Comparison of ENCODE assay signal across 1 cellular context in the genomic region with DNA sequence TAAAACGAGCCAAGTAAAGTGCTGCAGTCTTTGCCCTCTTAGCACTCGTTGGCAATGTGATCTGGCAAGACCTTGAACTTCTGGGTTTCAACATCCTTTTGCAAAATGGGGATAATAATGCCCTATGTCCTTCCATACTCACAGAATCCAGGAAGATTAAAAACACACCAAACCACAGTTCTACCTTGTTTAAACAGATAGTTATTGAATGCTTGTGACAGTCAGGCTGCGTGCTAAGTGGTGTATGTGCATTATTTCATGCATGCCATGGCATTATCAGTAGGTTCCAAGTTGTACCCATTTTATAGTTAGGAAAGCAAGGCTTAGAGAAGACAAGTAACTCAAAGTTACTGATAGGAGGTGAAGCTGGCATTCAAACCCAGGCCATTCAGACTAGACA.
A peak's percentile ranks its signal among the peaks of the same experiment; 100 is the strongest.
TF ChIP-seq lines count a peak whose summit lies in the region.

No MANE protein-coding gene starts in this region.

TF ChIP-seq in HepG2, 621 proteins besides CTCF, POLR2A, EP300 and RAD21 (continued from another document and continues in another):
- TF ChIP-seq, protein P1, sequence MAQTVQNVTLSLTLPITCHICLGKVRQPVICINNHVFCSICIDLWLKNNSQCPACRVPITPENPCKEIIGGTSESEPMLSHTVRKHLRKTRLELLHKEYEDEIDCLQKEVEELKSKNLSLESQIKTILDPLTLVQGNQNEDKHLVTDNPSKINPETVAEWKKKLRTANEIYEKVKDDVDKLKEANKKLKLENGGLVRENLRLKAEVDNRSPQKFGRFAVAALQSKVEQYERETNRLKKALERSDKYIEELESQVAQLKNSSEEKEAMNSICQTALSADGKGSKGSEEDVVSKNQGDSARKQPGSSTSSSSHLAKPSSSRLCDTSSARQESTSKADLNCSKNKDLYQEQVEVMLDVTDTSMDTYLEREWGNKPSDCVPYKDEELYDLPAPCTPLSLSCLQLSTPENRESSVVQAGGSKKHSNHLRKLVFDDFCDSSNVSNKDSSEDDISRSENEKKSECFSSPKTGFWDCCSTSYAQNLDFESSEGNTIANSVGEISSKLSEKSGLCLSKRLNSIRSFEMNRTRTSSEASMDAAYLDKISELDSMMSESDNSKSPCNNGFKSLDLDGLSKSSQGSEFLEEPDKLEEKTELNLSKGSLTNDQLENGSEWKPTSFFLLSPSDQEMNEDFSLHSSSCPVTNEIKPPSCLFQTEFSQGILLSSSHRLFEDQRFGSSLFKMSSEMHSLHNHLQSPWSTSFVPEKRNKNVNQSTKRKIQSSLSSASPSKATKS (CRISPR knock-in tag; IDR thresholded peaks at IDR 0.05), result no peak
- TF ChIP-seq PLRG1 (conservative IDR thresholded peaks at IDR 0.05) (no peak), IKZF4 (CRISPR knock-in tag; IDR thresholded peaks at IDR 0.05; ENCODE audit: borderline replicate concordance, low read depth, not compliant biosample characterization) (no peak), REPIN1 (CRISPR knock-in tag; IDR thresholded peaks at IDR 0.05; ENCODE audit: borderline replicate concordance, low read depth) (peak; percentile 57; the same call in 1 of the 2 replicates), SOX13 (IDR thresholded peaks at IDR 0.05) (no peak), SOX13 (CRISPR knock-in tag; conservative IDR thresholded peaks at IDR 0.05 in 1 of 2, IDR thresholded peaks at IDR 0.05 in 1 of 2) (peak in 1 of 2 experiments; percentile 60; a peak in 2 of 4 replicates), ZNF766 (CRISPR knock-in tag; IDR thresholded peaks at IDR 0.05; ENCODE audit: borderline replicate concordance) (no peak), NFIC (IDR thresholded peaks at IDR 0.05; ENCODE audit: low read length) (no peak), ZNF891 (CRISPR knock-in tag; IDR thresholded peaks at IDR 0.05) (no peak), ZNF205 (CRISPR knock-in tag; IDR thresholded peaks at IDR 0.05) (no peak), CEBPB (IDR thresholded peaks at IDR 0.05; ENCODE audit: borderline replicate concordance, low read depth, low read length) (peak; percentile 33; the same call in 1 of the 2 replicates), SMARCC2 (IDR thresholded peaks at IDR 0.05) (no peak), MED1 (CRISPR knock-in tag; IDR thresholded peaks at IDR 0.05) (peak; percentile 30; the same call in 1 of the 2 replicates), NBN (conservative IDR thresholded peaks at IDR 0.05) (no peak), ELF3 (CRISPR knock-in tag; IDR thresholded peaks at IDR 0.05) (0 out of 2 replicates have a peak, but pooled peaks have one; percentile 22), KLF12 (CRISPR knock-in tag; IDR thresholded peaks at IDR 0.05; ENCODE audit: borderline replicate concordance) (no peak)
- TF ChIP-seq, protein P2, sequence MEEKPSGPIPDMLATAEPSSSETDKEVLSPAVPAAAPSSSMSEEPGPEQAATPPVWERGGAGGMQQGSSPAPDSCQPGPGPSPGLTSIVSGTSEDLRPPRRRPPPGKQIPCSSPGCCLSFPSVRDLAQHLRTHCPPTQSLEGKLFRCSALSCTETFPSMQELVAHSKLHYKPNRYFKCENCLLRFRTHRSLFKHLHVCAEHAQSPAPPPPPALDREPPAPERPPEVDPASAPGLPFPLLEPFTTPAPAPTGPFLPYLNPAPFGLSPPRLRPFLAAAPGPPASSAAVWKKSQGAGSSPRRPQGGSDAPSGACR (CRISPR knock-in tag; IDR thresholded peaks at IDR 0.05), result no peak
- TF ChIP-seq, protein P3, sequence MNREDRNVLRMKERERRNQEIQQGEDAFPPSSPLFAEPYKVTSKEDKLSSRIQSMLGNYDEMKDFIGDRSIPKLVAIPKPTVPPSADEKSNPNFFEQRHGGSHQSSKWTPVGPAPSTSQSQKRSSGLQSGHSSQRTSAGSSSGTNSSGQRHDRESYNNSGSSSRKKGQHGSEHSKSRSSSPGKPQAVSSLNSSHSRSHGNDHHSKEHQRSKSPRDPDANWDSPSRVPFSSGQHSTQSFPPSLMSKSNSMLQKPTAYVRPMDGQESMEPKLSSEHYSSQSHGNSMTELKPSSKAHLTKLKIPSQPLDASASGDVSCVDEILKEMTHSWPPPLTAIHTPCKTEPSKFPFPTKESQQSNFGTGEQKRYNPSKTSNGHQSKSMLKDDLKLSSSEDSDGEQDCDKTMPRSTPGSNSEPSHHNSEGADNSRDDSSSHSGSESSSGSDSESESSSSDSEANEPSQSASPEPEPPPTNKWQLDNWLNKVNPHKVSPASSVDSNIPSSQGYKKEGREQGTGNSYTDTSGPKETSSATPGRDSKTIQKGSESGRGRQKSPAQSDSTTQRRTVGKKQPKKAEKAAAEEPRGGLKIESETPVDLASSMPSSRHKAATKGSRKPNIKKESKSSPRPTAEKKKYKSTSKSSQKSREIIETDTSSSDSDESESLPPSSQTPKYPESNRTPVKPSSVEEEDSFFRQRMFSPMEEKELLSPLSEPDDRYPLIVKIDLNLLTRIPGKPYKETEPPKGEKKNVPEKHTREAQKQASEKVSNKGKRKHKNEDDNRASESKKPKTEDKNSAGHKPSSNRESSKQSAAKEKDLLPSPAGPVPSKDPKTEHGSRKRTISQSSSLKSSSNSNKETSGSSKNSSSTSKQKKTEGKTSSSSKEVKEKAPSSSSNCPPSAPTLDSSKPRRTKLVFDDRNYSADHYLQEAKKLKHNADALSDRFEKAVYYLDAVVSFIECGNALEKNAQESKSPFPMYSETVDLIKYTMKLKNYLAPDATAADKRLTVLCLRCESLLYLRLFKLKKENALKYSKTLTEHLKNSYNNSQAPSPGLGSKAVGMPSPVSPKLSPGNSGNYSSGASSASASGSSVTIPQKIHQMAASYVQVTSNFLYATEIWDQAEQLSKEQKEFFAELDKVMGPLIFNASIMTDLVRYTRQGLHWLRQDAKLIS (CRISPR knock-in tag; IDR thresholded peaks at IDR 0.05), result no peak
- TF ChIP-seq, protein P4, sequence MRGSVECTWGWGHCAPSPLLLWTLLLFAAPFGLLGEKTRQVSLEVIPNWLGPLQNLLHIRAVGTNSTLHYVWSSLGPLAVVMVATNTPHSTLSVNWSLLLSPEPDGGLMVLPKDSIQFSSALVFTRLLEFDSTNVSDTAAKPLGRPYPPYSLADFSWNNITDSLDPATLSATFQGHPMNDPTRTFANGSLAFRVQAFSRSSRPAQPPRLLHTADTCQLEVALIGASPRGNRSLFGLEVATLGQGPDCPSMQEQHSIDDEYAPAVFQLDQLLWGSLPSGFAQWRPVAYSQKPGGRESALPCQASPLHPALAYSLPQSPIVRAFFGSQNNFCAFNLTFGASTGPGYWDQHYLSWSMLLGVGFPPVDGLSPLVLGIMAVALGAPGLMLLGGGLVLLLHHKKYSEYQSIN (CRISPR knock-in tag; IDR thresholded peaks at IDR 0.05; ENCODE audit: borderline replicate concordance), result no peak
- TF ChIP-seq, protein P5, sequence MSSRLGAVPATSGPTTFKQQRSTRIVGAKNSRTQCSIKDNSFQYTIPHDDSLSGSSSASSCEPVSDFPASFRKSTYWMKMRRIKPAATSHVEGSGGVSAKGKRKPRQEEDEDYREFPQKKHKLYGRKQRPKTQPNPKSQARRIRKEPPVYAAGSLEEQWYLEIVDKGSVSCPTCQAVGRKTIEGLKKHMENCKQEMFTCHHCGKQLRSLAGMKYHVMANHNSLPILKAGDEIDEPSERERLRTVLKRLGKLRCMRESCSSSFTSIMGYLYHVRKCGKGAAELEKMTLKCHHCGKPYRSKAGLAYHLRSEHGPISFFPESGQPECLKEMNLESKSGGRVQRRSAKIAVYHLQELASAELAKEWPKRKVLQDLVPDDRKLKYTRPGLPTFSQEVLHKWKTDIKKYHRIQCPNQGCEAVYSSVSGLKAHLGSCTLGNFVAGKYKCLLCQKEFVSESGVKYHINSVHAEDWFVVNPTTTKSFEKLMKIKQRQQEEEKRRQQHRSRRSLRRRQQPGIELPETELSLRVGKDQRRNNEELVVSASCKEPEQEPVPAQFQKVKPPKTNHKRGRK (CRISPR knock-in tag; IDR thresholded peaks at IDR 0.05), result no peak
- TF ChIP-seq, protein P6, sequence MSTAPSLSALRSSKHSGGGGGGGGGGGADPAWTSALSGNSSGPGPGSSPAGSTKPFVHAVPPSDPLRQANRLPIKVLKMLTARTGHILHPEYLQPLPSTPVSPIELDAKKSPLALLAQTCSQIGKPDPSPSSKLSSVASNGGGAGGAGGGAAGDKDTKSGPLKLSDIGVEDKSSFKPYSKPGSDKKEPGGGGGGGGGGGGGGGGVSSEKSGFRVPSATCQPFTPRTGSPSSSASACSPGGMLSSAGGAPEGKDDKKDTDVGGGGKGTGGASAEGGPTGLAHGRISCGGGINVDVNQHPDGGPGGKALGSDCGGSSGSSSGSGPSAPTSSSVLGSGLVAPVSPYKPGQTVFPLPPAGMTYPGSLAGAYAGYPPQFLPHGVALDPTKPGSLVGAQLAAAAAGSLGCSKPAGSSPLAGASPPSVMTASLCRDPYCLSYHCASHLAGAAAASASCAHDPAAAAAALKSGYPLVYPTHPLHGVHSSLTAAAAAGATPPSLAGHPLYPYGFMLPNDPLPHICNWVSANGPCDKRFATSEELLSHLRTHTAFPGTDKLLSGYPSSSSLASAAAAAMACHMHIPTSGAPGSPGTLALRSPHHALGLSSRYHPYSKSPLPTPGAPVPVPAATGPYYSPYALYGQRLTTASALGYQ (CRISPR knock-in tag; IDR thresholded peaks at IDR 0.05), result no peak
- TF ChIP-seq, protein P7, sequence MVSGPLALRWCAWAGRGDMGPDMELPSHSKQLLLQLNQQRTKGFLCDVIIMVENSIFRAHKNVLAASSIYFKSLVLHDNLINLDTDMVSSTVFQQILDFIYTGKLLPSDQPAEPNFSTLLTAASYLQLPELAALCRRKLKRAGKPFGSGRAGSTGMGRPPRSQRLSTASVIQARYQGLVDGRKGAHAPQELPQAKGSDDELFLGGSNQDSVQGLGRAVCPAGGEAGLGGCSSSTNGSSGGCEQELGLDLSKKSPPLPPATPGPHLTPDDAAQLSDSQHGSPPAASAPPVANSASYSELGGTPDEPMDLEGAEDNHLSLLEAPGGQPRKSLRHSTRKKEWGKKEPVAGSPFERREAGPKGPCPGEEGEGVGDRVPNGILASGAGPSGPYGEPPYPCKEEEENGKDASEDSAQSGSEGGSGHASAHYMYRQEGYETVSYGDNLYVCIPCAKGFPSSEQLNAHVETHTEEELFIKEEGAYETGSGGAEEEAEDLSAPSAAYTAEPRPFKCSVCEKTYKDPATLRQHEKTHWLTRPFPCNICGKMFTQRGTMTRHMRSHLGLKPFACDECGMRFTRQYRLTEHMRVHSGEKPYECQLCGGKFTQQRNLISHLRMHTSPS (CRISPR knock-in tag; IDR thresholded peaks at IDR 0.05; ENCODE audit: low read depth), result no peak
- TF ChIP-seq, protein P8, sequence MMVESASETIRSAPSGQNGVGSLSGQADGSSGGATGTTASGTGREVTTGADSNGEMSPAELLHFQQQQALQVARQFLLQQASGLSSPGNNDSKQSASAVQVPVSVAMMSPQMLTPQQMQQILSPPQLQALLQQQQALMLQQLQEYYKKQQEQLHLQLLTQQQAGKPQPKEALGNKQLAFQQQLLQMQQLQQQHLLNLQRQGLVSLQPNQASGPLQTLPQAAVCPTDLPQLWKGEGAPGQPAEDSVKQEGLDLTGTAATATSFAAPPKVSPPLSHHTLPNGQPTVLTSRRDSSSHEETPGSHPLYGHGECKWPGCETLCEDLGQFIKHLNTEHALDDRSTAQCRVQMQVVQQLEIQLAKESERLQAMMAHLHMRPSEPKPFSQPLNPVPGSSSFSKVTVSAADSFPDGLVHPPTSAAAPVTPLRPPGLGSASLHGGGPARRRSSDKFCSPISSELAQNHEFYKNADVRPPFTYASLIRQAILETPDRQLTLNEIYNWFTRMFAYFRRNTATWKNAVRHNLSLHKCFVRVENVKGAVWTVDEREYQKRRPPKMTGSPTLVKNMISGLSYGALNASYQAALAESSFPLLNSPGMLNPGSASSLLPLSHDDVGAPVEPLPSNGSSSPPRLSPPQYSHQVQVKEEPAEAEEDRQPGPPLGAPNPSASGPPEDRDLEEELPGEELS (CRISPR knock-in tag; IDR thresholded peaks at IDR 0.05), result no peak
- TF ChIP-seq, protein P9, sequence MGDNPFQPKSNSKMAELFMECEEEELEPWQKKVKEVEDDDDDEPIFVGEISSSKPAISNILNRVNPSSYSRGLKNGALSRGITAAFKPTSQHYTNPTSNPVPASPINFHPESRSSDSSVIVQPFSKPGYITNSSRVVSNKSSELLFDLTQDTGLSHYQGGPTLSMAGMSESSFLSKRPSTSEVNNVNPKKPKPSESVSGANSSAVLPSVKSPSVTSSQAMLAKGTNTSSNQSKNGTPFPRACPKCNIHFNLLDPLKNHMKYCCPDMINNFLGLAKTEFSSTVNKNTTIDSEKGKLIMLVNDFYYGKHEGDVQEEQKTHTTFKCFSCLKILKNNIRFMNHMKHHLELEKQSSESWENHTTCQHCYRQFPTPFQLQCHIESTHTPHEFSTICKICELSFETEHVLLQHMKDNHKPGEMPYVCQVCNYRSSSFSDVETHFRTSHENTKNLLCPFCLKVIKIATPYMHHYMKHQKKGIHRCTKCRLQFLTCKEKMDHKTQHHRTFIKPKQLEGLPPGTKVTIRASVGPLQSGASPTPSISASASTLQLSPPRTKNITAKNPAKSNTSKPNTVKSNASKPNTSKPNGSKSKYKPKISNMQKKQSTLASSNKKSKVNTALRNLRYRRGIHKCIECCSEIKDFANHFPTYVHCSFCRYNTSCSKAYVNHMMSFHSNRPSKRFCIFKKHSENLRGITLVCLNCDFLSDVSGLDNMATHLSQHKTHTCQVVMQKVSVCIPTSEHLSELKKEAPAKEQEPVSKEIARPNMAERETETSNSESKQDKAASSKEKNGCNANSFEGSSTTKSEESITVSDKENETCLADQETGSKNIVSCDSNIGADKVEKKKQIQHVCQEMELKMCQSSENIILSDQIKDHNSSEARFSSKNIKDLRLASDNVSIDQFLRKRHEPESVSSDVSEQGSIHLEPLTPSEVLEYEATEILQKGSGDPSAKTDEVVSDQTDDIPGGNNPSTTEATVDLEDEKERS (CRISPR knock-in tag; IDR thresholded peaks at IDR 0.05), result no peak
- TF ChIP-seq, protein P10, sequence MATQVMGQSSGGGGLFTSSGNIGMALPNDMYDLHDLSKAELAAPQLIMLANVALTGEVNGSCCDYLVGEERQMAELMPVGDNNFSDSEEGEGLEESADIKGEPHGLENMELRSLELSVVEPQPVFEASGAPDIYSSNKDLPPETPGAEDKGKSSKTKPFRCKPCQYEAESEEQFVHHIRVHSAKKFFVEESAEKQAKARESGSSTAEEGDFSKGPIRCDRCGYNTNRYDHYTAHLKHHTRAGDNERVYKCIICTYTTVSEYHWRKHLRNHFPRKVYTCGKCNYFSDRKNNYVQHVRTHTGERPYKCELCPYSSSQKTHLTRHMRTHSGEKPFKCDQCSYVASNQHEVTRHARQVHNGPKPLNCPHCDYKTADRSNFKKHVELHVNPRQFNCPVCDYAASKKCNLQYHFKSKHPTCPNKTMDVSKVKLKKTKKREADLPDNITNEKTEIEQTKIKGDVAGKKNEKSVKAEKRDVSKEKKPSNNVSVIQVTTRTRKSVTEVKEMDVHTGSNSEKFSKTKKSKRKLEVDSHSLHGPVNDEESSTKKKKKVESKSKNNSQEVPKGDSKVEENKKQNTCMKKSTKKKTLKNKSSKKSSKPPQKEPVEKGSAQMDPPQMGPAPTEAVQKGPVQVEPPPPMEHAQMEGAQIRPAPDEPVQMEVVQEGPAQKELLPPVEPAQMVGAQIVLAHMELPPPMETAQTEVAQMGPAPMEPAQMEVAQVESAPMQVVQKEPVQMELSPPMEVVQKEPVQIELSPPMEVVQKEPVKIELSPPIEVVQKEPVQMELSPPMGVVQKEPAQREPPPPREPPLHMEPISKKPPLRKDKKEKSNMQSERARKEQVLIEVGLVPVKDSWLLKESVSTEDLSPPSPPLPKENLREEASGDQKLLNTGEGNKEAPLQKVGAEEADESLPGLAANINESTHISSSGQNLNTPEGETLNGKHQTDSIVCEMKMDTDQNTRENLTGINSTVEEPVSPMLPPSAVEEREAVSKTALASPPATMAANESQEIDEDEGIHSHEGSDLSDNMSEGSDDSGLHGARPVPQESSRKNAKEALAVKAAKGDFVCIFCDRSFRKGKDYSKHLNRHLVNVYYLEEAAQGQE (IDR thresholded peaks at IDR 0.05; ENCODE audit: borderline replicate concordance in 1 of 2, low read depth in 1 of 2, low read length in 2 of 2), result no peak
